1 cellular context compared by ENCODE assay signal in genomic region chr5:141762790-141763368, GRCh38.
TF ChIP-seq lines count a peak whose summit lies in the region.

No MANE protein-coding gene starts in this region.

TF ChIP-seq in SK-N-SH treated with all-trans-retinoic acid at 6 μM for 48 hours, 23 proteins besides CTCF, POLR2A, EP300 and RAD21 (continued from another document):
- TF ChIP-seq CREB5 (CRISPR knock-in tag; IDR thresholded peaks at IDR 0.05; ENCODE audit: low read depth), result no peak
